ENCODE assay signal across 8 cellular contexts in the genomic region with DNA sequence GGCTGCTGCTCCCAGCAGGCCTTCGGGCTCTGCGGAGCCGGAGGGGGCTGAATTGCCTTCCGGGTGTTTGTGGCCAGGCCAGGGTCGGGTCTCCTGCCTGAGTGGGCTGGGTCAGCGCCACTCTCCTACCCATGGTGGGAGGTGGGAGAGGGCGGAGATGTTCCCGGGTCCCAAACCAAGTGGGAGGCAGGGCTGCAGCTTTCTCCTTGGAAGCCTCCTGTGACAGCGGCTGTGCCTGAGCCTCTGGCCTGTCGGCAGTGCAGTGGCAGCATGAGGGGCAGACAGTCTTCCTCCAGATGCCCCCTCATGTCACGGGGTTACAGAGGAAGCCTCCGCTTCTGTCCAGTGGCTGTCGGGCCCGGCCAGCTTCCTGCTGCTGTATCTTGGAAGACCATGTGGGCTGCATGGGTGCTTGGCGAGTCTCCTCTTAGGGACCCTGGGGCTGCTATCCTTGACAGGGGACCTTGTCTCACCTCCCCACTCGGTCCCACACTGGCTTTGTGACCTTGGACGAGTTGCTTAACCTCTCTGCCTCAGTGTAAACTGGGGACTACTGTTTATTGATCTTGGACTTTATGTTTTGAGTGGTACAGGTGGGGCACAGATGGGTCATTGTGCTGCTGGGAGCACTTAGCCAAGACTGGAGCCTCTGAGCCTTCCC. TPM values are rescaled to one million over a fixed set of nuclear protein-coding genes. Genes with fewer than 3 reads are reported as not detected.
DNase-seq lines count a peak whose midpoint lies in the region; ATAC-seq and TF ChIP-seq lines count a peak whose summit lies in the region.

No MANE protein-coding gene starts in this region.

- H3K79me2 ChIP-seq in mammary epithelial cell (ENCODE audit: insufficient read depth, low read length): peaks cover 88% of the 10 kb centered on the region

- peak overlapping the region; percentile 48 to 63 for H3K18ac ChIP-seq in mesenchymal stem cell (ENCODE audit: low read depth in 1 of 2, low read length in 2 of 2)

- intact Hi-C loops in mammary epithelial cell (cut with micrococcal nuclease): loop anchor here (5.0 kb wide), 1 partner anchor 85 kb away; no protein-coding TSS in a partner anchor

- no peak overlapping the region for H2BK12ac ChIP-seq in mesenchymal stem cell (ENCODE audit: low read length in 2 of 2)

- peaks cover 50% of the 10 kb centered on the region for H3K4me1 Mint-ChIP-seq in T-helper 2 cell treated with Interferon-gamma antibody and Interleukin-4, amounts not matched to agents 5 μg/mL and 100 μg/mL, for 36 hours (ENCODE audit: low read depth)

- H3K14ac ChIP-seq in mesenchymal stem cell (ENCODE audit: low read length in 2 of 2): peak overlapping the region in 1 of 2 experiments; percentile 63

- peak overlapping the region; percentile 22 for H2BK120ac ChIP-seq in mesenchymal stem cell (ENCODE audit: low read depth, low read length)

- H3K27ac ChIP-seq in mammary epithelial cell (ENCODE audit: insufficient read depth, low read depth, low read length) (peak overlapping the region; percentile 8), mesenchymal stem cell (ENCODE audit: low read length, poor library complexity, severe bottlenecking) (peak overlapping the region; percentile 52), thymus (ENCODE audit: low read depth) (peak overlapping the region; percentile 76)

- H4K8ac ChIP-seq in mesenchymal stem cell (ENCODE audit: low read length): no peak overlapping the region

- no peak for DNase-seq in T-helper 2 cell treated with Interferon-gamma antibody and Interleukin-4, amounts not matched to agents 5 μg/mL and 100 μg/mL, for 36 hours (ENCODE audit: low spot score)
- DNase-seq in T-helper 2 cell (no peak), mammary epithelial cell (no peak), mesenchymal stem cell (no peak)
- no peak for DNase-seq in stimulated activated CD4-positive, alpha-beta T cell treated with anti-CD3 and anti-CD28 coated beads, Interleukin-2, amount 100 ng/mL, for 24 hours

- in situ Hi-C loops in mammary epithelial cell (cut with MboI; ENCODE audit: low sequenced_read_pairs in 2 of 2): no loop called here

- H3K4me3 ChIP-seq in mammary epithelial cell (replicated peaks in 1 of 3; ENCODE audit: insufficient read depth in 1 of 3, low read depth in 2 of 3, low read length in 3 of 3) (peak overlapping the region; percentile 41 to 68 (median 57)), mesenchymal stem cell (ENCODE audit: insufficient read depth in 1 of 2, low read depth in 1 of 2, low read length in 2 of 2) (peak overlapping the region; percentile 40 to 92), thymus (ENCODE audit: low read length) (peak overlapping the region; percentile 21)

- peaks cover 53% of the 10 kb centered on the region for H3K4me1 ChIP-seq in mammary epithelial cell (ENCODE audit: insufficient read depth, low read length)
- peaks cover 61% of the 10 kb centered on the region for H3K4me1 ChIP-seq in mesenchymal stem cell (ENCODE audit: control insufficient read depth, insufficient read depth, low read depth, low read length)
- H3K4me1 ChIP-seq in thymus (ENCODE audit: control insufficient read depth, insufficient read depth, low read length): peaks cover 35% of the 10 kb centered on the region

- H2AFZ ChIP-seq in mammary epithelial cell (ENCODE audit: low read depth, low read length) (no peak overlapping the region), mesenchymal stem cell (ENCODE audit: low read depth, low read length) (no peak overlapping the region)

- ATAC-seq in GM21576 (IDR thresholded peaks at IDR 0.05; ENCODE audit: unreplicated experiment) (no peak), GM18511 (IDR thresholded peaks at IDR 0.05; ENCODE audit: unreplicated experiment) (no peak)

- H3K23ac ChIP-seq in mesenchymal stem cell (ENCODE audit: low read length in 2 of 2): peak overlapping the region in 1 of 2 experiments; percentile 48

- no peak overlapping the region for H2BK15ac ChIP-seq in mesenchymal stem cell (ENCODE audit: low read depth, poor library complexity, severe bottlenecking)

- no peaks in the 10 kb centered on the region for H3K36me3 ChIP-seq in mammary epithelial cell (ENCODE audit: insufficient read depth, low read length)
- peaks cover 0 to 33% of the 10 kb centered on the region in 2 experiments for H3K36me3 ChIP-seq in mesenchymal stem cell (ENCODE audit: control insufficient read depth in 1 of 2, insufficient read depth in 2 of 2, low read depth in 1 of 2, low read length in 2 of 2)
- H3K36me3 ChIP-seq in thymus (ENCODE audit: control insufficient read depth, insufficient read depth): no peaks in the 10 kb centered on the region

- peaks cover 42% of the 10 kb centered on the region for H3K36me3 Mint-ChIP-seq in T-helper 2 cell treated with Interferon-gamma antibody and Interleukin-4, amounts not matched to agents 5 μg/mL and 100 μg/mL, for 36 hours (ENCODE audit: low read depth)

- H3K4me2 ChIP-seq in mammary epithelial cell (ENCODE audit: insufficient read depth, low read depth, low read length) (peak overlapping the region; percentile 97), mesenchymal stem cell (ENCODE audit: low read length, poor library complexity, severe bottlenecking) (peak overlapping the region; percentile 92)

- H4K91ac ChIP-seq in mesenchymal stem cell (ENCODE audit: low read length): peak overlapping the region; percentile 25

- CTCF ChIA-PET in mammary epithelial cell (lab: Charles Lee; ENCODE audit: low non-redundant PET): no interaction called here

- H3K9me3 Mint-ChIP-seq in T-helper 2 cell treated with Interferon-gamma antibody and Interleukin-4, amounts not matched to agents 5 μg/mL and 100 μg/mL, for 36 hours: no peaks in the 10 kb centered on the region

- H3K4me3 Mint-ChIP-seq in T-helper 2 cell treated with Interferon-gamma antibody and Interleukin-4, amounts not matched to agents 5 μg/mL and 100 μg/mL, for 36 hours: peak overlapping the region; percentile 96

- H3K4ac ChIP-seq in mesenchymal stem cell (ENCODE audit: low read depth in 1 of 2, low read length in 2 of 2): no peak overlapping the region

- peak overlapping the region; percentile 97 for H3K27ac Mint-ChIP-seq in T-helper 2 cell treated with Interferon-gamma antibody and Interleukin-4, amounts not matched to agents 5 μg/mL and 100 μg/mL, for 36 hours

- no peaks in the 10 kb centered on the region for H3K9me3 ChIP-seq in mammary epithelial cell (replicated peaks; ENCODE audit: insufficient read depth, low read length)
- H3K9me3 ChIP-seq in mesenchymal stem cell (ENCODE audit: control insufficient read depth, low read length): no peaks in the 10 kb centered on the region
- H3K9me3 ChIP-seq in thymus (ENCODE audit: control insufficient read depth): no peaks in the 10 kb centered on the region

- H3K9ac ChIP-seq in mammary epithelial cell (ENCODE audit: insufficient read depth, low read length): no peak overlapping the region
- peak overlapping the region; percentile 94 for H3K9ac ChIP-seq in mesenchymal stem cell (ENCODE audit: low read length)

- no peak for TF ChIP-seq CTCF in mammary epithelial cell (conservative IDR thresholded peaks at IDR 0.05 in 1 of 2, IDR thresholded peaks at IDR 0.05 in 1 of 2; ENCODE audit: extremely low read depth in 1 of 2, insufficient read depth in 1 of 2, low read depth in 1 of 2, low read length in 2 of 2)

- H3K27me3 ChIP-seq in mammary epithelial cell (ENCODE audit: insufficient read depth, low read length) (no peaks in the 10 kb centered on the region), mesenchymal stem cell (ENCODE audit: control insufficient read depth in 1 of 2, insufficient read depth in 1 of 2, low read length in 2 of 2) (no peaks in the 10 kb centered on the region), thymus (ENCODE audit: control insufficient read depth, insufficient read depth) (peaks cover 4% of the 10 kb centered on the region)

- no TSS peak for BruUV-seq in mammary epithelial cell (replicated peaks; lab: Mats Ljungman, UMichigan)

- dilution Hi-C loops in mammary epithelial cell (cut with HindIII; ENCODE audit: low sequenced_read_pairs): no loop called here

- peaks cover 18% of the 10 kb centered on the region for H4K20me1 ChIP-seq in mammary epithelial cell (ENCODE audit: insufficient read depth, low read length)

- H2BK5ac ChIP-seq in mesenchymal stem cell (ENCODE audit: low read depth, low read length, poor library complexity, severe bottlenecking): no peak overlapping the region

- H2AK5ac ChIP-seq in mesenchymal stem cell (ENCODE audit: low read length, severe bottlenecking): peak overlapping the region; percentile 15

- 27% methylated on average over 12 of the region's 17 CpGs for WGBS in mammary epithelial cell (ENCODE audit: low coverage, missing lambda C conversion rate)
- 79% methylated on average over 17 of the region's 17 CpGs for WGBS in mesenchymal stem cell
- WGBS in thymus: 88% methylated on average over 17 of the region's 17 CpGs

- no peaks in the 10 kb centered on the region for H3K27me3 Mint-ChIP-seq in T-helper 2 cell treated with Interferon-gamma antibody and Interleukin-4, amounts not matched to agents 5 μg/mL and 100 μg/mL, for 36 hours (ENCODE audit: low read depth)

- no peaks in the 10 kb centered on the region for H3K79me1 ChIP-seq in mesenchymal stem cell (replicated peaks; ENCODE audit: low read length, poor library complexity, severe bottlenecking)

RNA-seq across cellular contexts. Expression of gene SKI, which starts 4.3 kb away (rescaled TPM):
- 10 to 100 TPM; 27.2 to 47.8 TPM for total RNA-seq in mammary epithelial cell
- polyA plus RNA-seq in mammary epithelial cell: 10.5 TPM
- 34.8 TPM for polyA minus RNA-seq in mammary epithelial cell
- polyA plus RNA-seq in mesenchymal stem cell (2013, experiment 1 of 2): 43.3 TPM
- polyA plus RNA-seq in mesenchymal stem cell (2013, experiment 2 of 2): 44.2 TPM
- polyA plus RNA-seq in thymus: 16.4 TPM

RNA-seq across cellular contexts. Expression of gene FAAP20, which starts 37.8 kb away (rescaled TPM):
- total RNA-seq in mammary epithelial cell: 10 to 100 TPM; 13.5 to 70.9 TPM
- polyA plus RNA-seq in mammary epithelial cell: 11.8 TPM
- polyA minus RNA-seq in mammary epithelial cell: 5.4 TPM
- 84.5 TPM for polyA plus RNA-seq in mesenchymal stem cell (2013, experiment 1 of 2)
- 86.1 TPM for polyA plus RNA-seq in mesenchymal stem cell (2013, experiment 2 of 2)
- polyA plus RNA-seq in thymus: 125 TPM

Comparison
In these comparisons a context has a peak if more than half of its experiments do, and no peak if none do; other contexts are left out.
1. H3K27ac ChIP-seq: peak in every context shown above with its lines; median percentile 76 in thymus; 52 in mesenchymal stem cell; 8 in mammary epithelial cell.